Comparison of ENCODE assay signal across 8 cellular contexts in genomic region chr19:45509692-45510015, GRCh38. TPM values are rescaled to one million over a fixed set of nuclear protein-coding genes. Genes with fewer than 3 reads are reported as not detected.
DNase-seq lines count a peak whose midpoint lies in the region; ATAC-seq and TF ChIP-seq lines count a peak whose summit lies in the region.

No MANE protein-coding gene starts in this region.

- H3K27me3 Mint-ChIP-seq in T-helper 17 cell, result no peaks in the 10 kb centered on the region

- peaks cover 34% of the 10 kb centered on the region for H3K4me1 Mint-ChIP-seq in T-helper 17 cell

- H3K9me3 ChIP-seq in T-helper 17 cell (ENCODE audit: control insufficient read depth, low read length, poor library complexity, severe bottlenecking), result no peaks in the 10 kb centered on the region

- peak overlapping the region; percentile 97 for H3K4me3 Mint-ChIP-seq in T-helper 17 cell

- no peak for DNase-seq in T-helper 17 cell
- no peak for DNase-seq in fibroblast of the aortic adventitia (ENCODE audit: low read depth)
- no peak for DNase-seq in skeletal muscle cell (ENCODE audit: low read depth)
- DNase-seq in stimulated activated CD4-positive, alpha-beta T cell treated with anti-CD3 and anti-CD28 coated beads, Interleukin-2, amount 100 ng/mL, for 48 hours, result no peak
- DNase-seq in NCI-H82 (lab: John Stamatoyannopoulos, UW), result no peak
- no peak for DNase-seq in cerebellar nuclear complex (lab: John Stamatoyannopoulos, UW)

- ATAC-seq in T-helper 17 cell, result no peak
- ATAC-seq in GM18907 (IDR thresholded peaks at IDR 0.05; ENCODE audit: unreplicated experiment), result no peak

- no peak for TF ChIP-seq CTCF in fibroblast of the aortic adventitia (IDR thresholded peaks at IDR 0.05; ENCODE audit: insufficient read depth, low read length)

- peak overlapping the region; percentile 90 for H3K27ac Mint-ChIP-seq in T-helper 17 cell

- H3K36me3 Mint-ChIP-seq in T-helper 17 cell (ENCODE audit: low read depth), result peaks cover 3% of the 10 kb centered on the region

- peak overlapping the region; percentile 70 for H3K4me3 ChIP-seq in GM08714 (ENCODE audit: low read length)
- H3K4me3 ChIP-seq in fibroblast of the aortic adventitia (ENCODE audit: low read depth, low read length), result peak overlapping the region; percentile 98
- peak overlapping the region; percentile 99 for H3K4me3 ChIP-seq in skeletal muscle cell (ENCODE audit: low read depth, low read length)

RNA-seq across cellular contexts. Expression of gene VASP, which starts 2.4 kb away (rescaled TPM):
- total RNA-seq in T-helper 17 cell (100 to 1,000 TPM in 1 of 2 donors, 10 to 100 TPM in 1; 99.7 to 101 TPM), fibroblast of the aortic adventitia (ENCODE audit: low replicate concordance) (31.6 and 33.3 TPM in 2 replicates)

RNA-seq across cellular contexts. Expression of gene PPM1N, which starts 11.4 kb away (rescaled TPM):
- total RNA-seq in T-helper 17 cell (1 to 10 TPM; 3.8 to 8.5 TPM), fibroblast of the aortic adventitia (ENCODE audit: low replicate concordance) (0.99 and 2.4 TPM in 2 replicates)

RNA-seq across cellular contexts. Expression of gene RTN2, which starts 12.8 kb away (rescaled TPM):
- total RNA-seq in T-helper 17 cell, result 1 to 10 TPM; 2.3 to 6.2 TPM
- total RNA-seq in fibroblast of the aortic adventitia (ENCODE audit: low replicate concordance), result 5.7 and 26.8 TPM in 2 replicates

RNA-seq across cellular contexts. Expression of gene FOSB, which starts 41.9 kb away (rescaled TPM):
- total RNA-seq in T-helper 17 cell (1,000 to 10,000 TPM in 1 of 2 donors, 100 to 1,000 TPM in 1; 967 to 2,209 TPM), fibroblast of the aortic adventitia (ENCODE audit: low replicate concordance) (0.33 and 0.81 TPM in 2 replicates)
